ENCODE assay signal across 8 cellular contexts in the genomic region with DNA sequence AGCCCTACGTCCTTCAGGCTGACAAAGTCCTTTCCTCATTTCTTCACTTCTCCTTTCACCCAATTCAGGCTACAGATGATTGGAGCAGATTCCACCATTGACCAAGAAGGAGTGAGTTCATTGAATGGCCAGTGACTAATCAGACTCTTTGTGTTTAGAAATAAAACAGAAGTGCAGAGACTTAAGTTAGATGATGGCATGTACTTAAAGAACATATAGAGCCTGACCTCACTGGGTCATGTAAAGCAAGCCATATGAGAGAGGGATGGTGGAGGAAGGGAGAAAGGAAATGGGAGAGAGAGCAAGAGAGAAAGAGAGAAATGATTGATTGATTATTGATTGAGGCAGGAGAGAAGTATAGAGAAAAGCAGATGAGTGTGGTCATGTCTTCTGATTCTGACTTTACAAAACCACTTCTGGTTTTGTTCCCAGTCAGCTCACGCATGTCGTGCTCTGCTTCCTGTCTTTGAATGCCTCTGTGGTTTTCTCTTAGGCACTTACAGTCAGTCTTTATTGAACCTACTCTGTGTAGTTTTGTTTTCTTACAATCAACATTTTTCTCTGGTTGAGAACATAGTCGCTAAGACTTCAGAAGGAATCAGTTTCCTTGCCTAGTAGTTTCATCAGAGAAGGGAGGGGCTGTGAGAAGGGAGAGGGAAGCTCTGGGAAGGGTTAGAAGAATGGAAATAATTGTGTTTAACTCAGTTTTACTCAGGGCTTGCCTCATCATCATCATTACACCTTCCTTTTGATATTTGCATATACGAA.
DNase-seq lines count a peak whose midpoint lies in the region; ATAC-seq and TF ChIP-seq lines count a peak whose summit lies in the region.

No MANE protein-coding gene starts in this region.

- peak overlapping the region; percentile 9 to 97 (median 84); a peak in 21 of 22 replicates for H3K27ac ChIP-seq in BLaER1 treated with 17β-estradiol and CSF1 and Interleukin-3, amounts not matched to agents 10 nM and 100 nM

- peak overlapping the region in 3 of 10 experiments; percentile 1 to 42 (median 13); a peak in 4 of 20 replicates for H3K4me3 ChIP-seq in BLaER1 treated with 17β-estradiol and CSF1 and Interleukin-3, amounts not matched to agents 10 nM and 100 nM
- H3K4me3 ChIP-seq in foreskin fibroblast (ENCODE audit: low read depth in 1 of 2, low read length in 2 of 2), result no peak overlapping the region

- H4K20me1 ChIP-seq in BLaER1 treated with 17β-estradiol and CSF1 and Interleukin-3, amounts not matched to agents 10 nM and 100 nM, result no peaks in the 10 kb centered on the region

- TF ChIP-seq CTCF in foreskin fibroblast (IDR thresholded peaks at IDR 0.05; ENCODE audit: low read depth, low read length), result no peak

- peak overlapping the region; percentile 67 to 89 (median 84) for H3K4me2 ChIP-seq in BLaER1 treated with 17β-estradiol and CSF1 and Interleukin-3, amounts not matched to agents 10 nM and 100 nM

- H3K9me3 ChIP-seq in BLaER1 treated with 17β-estradiol and CSF1 and Interleukin-3, amounts not matched to agents 10 nM and 100 nM (replicated peaks in 1 of 11), result no peaks in the 10 kb centered on the region

- peaks cover 23 to 59% (median 31%) of the 10 kb centered on the region in 10 experiments for H3K4me1 ChIP-seq in BLaER1 treated with 17β-estradiol and CSF1 and Interleukin-3, amounts not matched to agents 10 nM and 100 nM

- H3K9ac ChIP-seq in BLaER1 treated with 17β-estradiol and CSF1 and Interleukin-3, amounts not matched to agents 10 nM and 100 nM, result peak overlapping the region in 10 of 11 experiments; percentile 18 to 84 (median 70); a peak in 20 of 22 replicates

- ATAC-seq in GM19463 (IDR thresholded peaks at IDR 0.05; ENCODE audit: unreplicated experiment) (peak; percentile 96), HG03571 (IDR thresholded peaks at IDR 0.05; ENCODE audit: unreplicated experiment) (peak; percentile 98)

- no peaks in the 10 kb centered on the region for H3K36me3 ChIP-seq in BLaER1 treated with 17β-estradiol and CSF1 and Interleukin-3, amounts not matched to agents 10 nM and 100 nM

- peak; percentile 8 for DNase-seq in activated T-cell treated with anti-CD3 and anti-CD28 coated beads for 1 hour (ENCODE audit: low read depth)
- DNase-seq in foreskin fibroblast, result peak; percentile 73 to 77
- DNase-seq in stimulated activated CD4-positive, alpha-beta T cell treated with anti-CD3 and anti-CD28 coated beads, Interleukin-2, amount 100 ng/mL, for 24 hours, result peak; percentile 45 to 50
- DNase-seq in NCI-H1105 treated with DMSO at 0.1 percent for 48 hours (lab: John Stamatoyannopoulos, UW), result no peak
- DNase-seq in NCI-H1694 treated with DMSO at 0.1 percent for 48 hours (lab: John Stamatoyannopoulos, UW), result no peak

- no peaks in the 10 kb centered on the region for H3K27me3 ChIP-seq in BLaER1 treated with 17β-estradiol and CSF1 and Interleukin-3, amounts not matched to agents 10 nM and 100 nM

Comparison
In these comparisons a context has a peak if more than half of its experiments do, and no peak if none do; other contexts are left out.
1. DNase-seq: peak in activated T-cell treated with anti-CD3 and anti-CD28 coated beads for 1 hour (single experiment), foreskin fibroblast (2 of 2) and stimulated activated CD4-positive, alpha-beta T cell treated with anti-CD3 and anti-CD28 coated beads, Interleukin-2, amount 100 ng/mL, for 24 hours (2 of 2); none in NCI-H1105 treated with DMSO at 0.1 percent for 48 hours (single experiment) and NCI-H1694 treated with DMSO at 0.1 percent for 48 hours (single experiment).